Comparison of ENCODE assay signal across 18 cellular contexts in the genomic region with DNA sequence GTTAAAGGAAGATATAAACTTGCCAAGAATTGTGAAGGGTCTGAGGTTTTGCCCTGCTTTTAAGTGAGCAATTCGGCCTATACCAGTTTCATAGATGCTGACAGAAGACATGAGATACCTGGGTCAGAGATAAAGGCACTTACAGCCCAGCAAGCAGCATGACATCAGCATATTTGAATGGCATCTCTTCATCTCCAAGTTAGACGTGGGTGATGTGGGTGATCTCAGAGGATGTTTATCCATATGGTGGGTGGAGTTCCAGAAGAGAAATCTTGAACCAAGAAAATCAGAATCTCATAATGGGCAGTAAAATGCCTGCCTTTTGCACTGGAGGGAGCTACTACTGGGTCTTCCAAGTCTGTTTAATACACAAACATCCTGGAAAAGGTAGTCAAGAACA. TPM values are rescaled to one million over a fixed set of nuclear protein-coding genes. Genes with fewer than 3 reads are reported as not detected.
DNase-seq lines count a peak whose midpoint lies in the region; ATAC-seq and TF ChIP-seq lines count a peak whose summit lies in the region.
"Had no signal": no experiment of that assay in that cellular context is flagged by ENCODE, and none has a peak within 500 bp of the region (broad histone marks: within the 10 kb centered on the region; RNA-seq: fewer than 3 reads in every experiment).

No MANE protein-coding gene starts in this region.

- ATAC-seq in T-helper 17 cell: no peak
- no peak for ATAC-seq in omental fat pad (ENCODE audit: low FRiP score)
- no peak for ATAC-seq in HG03095 (IDR thresholded peaks at IDR 0.05; ENCODE audit: unreplicated experiment)
- ATAC-seq: mucosa of descending colon had no signal

- peaks cover 7% of the 10 kb centered on the region for H3K4me1 Mint-ChIP-seq in T-helper 17 cell

- H3K36me3 Mint-ChIP-seq in T-helper 17 cell (ENCODE audit: low read depth): peaks cover 11% of the 10 kb centered on the region

- no peaks in the 10 kb centered on the region for H3K27me3 Mint-ChIP-seq in T-helper 17 cell

- TF ChIP-seq CTCF in fibroblast of the aortic adventitia (IDR thresholded peaks at IDR 0.05; ENCODE audit: insufficient read depth, low read length) (no peak), omental fat pad (IDR thresholded peaks at IDR 0.05) (no peak)

- no peak overlapping the region for H3K4me3 ChIP-seq in fibroblast of the aortic adventitia (ENCODE audit: low read depth, low read length)
- no peak overlapping the region for H3K4me3 ChIP-seq in skeletal muscle cell (ENCODE audit: low read depth, low read length)
- H3K4me3 ChIP-seq: mucosa of descending colon, Peyer's patch, stomach had no signal

- peak overlapping the region; percentile 0 for H3K27ac Mint-ChIP-seq in T-helper 17 cell

- H3K4me3 Mint-ChIP-seq in T-helper 17 cell: no peak overlapping the region
- H3K4me3 Mint-ChIP-seq: CD4-positive, alpha-beta memory T cell had no signal

- H3K9me3 ChIP-seq in T-helper 17 cell (ENCODE audit: control insufficient read depth, low read length, poor library complexity, severe bottlenecking): no peaks in the 10 kb centered on the region
- H3K9me3 ChIP-seq: mucosa of descending colon, Peyer's patch, stomach had no signal

- DNase-seq in DMS 273 (lab: John Stamatoyannopoulos, UW; ENCODE audit: unreplicated experiment): peak; percentile 4
- no peak for DNase-seq in DMS 273 treated with DMSO at 0.1 percent for 48 hours (lab: John Stamatoyannopoulos, UW)
- DNase-seq in T-helper 17 cell: no peak
- DNase-seq in fibroblast of the aortic adventitia (ENCODE audit: low read depth): peak; percentile 35
- peak; percentile 20 for DNase-seq in skeletal muscle cell (ENCODE audit: low read depth)
- DNase-seq in omental fat pad (ENCODE audit: low spot score): no peak
- DNase-seq in NOMO-1 treated with dmso at 0.1 percent for 144 hours (lab: John Stamatoyannopoulos, UW; ENCODE audit: unreplicated experiment): no peak
- DNase-seq: activated gamma-delta T cell treated with Interleukin-2 at 50 U/mL for 16 hours; CD4-positive, alpha-beta memory T cell; effector CD8-positive, alpha-beta T cell; mucosa of descending colon; NCI-H187 treated with DMSO at 0.1 percent for 48 hours; NCI-H524 treated with DMSO at 0.1 percent for 48 hours; Peyer's patch; posterior cingulate gyrus; stomach had no signal

RNA-seq across cellular contexts. Expression of a gene that starts 44.7 kb away (rescaled TPM):
- total RNA-seq in T-helper 17 cell: 10 to 100 TPM; 73.7 to 86.2 TPM
- 38.7 and 62.7 TPM in 2 replicates for total RNA-seq in fibroblast of the aortic adventitia (ENCODE audit: low replicate concordance)
- total RNA-seq in omental fat pad: 100 to 1,000 TPM; 170 to 220 (median 171) TPM
- total RNA-seq: HT-29 had no signal

Comparison
In these comparisons a context has a peak if more than half of its experiments do, and no peak if none do; other contexts are left out.
1. DNase-seq: peak in DMS 273 (single experiment), fibroblast of the aortic adventitia (single experiment) and skeletal muscle cell (single experiment); none in DMS 273 treated with DMSO at 0.1 percent for 48 hours (single experiment), T-helper 17 cell (0 of 3), omental fat pad (single experiment) and NOMO-1 treated with dmso at 0.1 percent for 144 hours (single experiment).